ENCODE assay signal across 8 cellular contexts in genomic region chr12:56042430-56043203, GRCh38. TPM values are rescaled to one million over a fixed set of nuclear protein-coding genes. Genes with fewer than 3 reads are reported as not detected.
DNase-seq lines count a peak whose midpoint lies in the region; ATAC-seq and TF ChIP-seq lines count a peak whose summit lies in the region.

No MANE protein-coding gene starts in this region.

- H3K36me3 Mint-ChIP-seq in MCF 10A (ENCODE audit: insufficient read depth, unreplicated experiment): peaks cover 58% of the 10 kb centered on the region

- POLR2A ChIA-PET in MCF 10A (lab: Yijun Ruan, JAX): interaction anchor here (0.5 to 6.1 kb wide), 6 partner anchors 32 to 147 kb away, joined by 4 to 65 read pairs (median 6); partner anchors contain the start of genes PA2G4, SMARCC2 and SUOX

- ATAC-seq in heart right ventricle (peak in 2 of 8 donors; percentile 1), GM19463 (IDR thresholded peaks at IDR 0.05; ENCODE audit: unreplicated experiment) (no peak), HG03460 (IDR thresholded peaks at IDR 0.05; ENCODE audit: unreplicated experiment) (no peak)

- TF ChIP-seq CTCF in heart right ventricle (IDR thresholded peaks at IDR 0.05) (no peak), MCF 10A (IDR thresholded peaks at IDR 0.05; ENCODE audit: unreplicated experiment) (no peak)

- H3K9me3 Mint-ChIP-seq in MCF 10A (ENCODE audit: unreplicated experiment): no peaks in the 10 kb centered on the region

- DNase-seq in heart right ventricle (no peak), cardiac septum (ENCODE audit: low spot score) (no peak), MCF 10A (ENCODE audit: unreplicated experiment) (no peak), SIG-M5 (lab: John Stamatoyannopoulos, UW) (no peak)
- no peak for DNase-seq in stimulated activated CD4-positive, alpha-beta T cell treated with anti-CD3 and anti-CD28 coated beads, Interleukin-4, amount 100 ng/mL, for 24 hours

- peak overlapping the region; percentile 81 for H3K4me3 Mint-ChIP-seq in MCF 10A (ENCODE audit: unreplicated experiment)

- no peaks in the 10 kb centered on the region for H3K27me3 Mint-ChIP-seq in MCF 10A (ENCODE audit: insufficient read depth, unreplicated experiment)

- intact Hi-C loops in heart right ventricle (cut with DNase I) (loop anchor here in 5 of 10 donors (5.0 to 10.0 kb wide), 8 partner anchors 45 to 308 kb away; partner anchors contain the start of genes PA2G4 (in 2 of the 5), SUOX (in 2 of the 5), DGKA (in 1 of the 5) and GDF11 (in 1 of the 5)), cardiac septum (cut with DNase I) (loop anchor here (5.0 to 10.0 kb wide), 2 partner anchors 75 to 298 kb away; partner anchors contain the start of genes GDF11, RPL41 and ZC3H10), MCF 10A (cut with micrococcal nuclease) (loop anchor here (5.0 kb wide), 1 partner anchor 225 kb away; the partner anchor contains the start of genes ORMDL2 and SARNP)

- H3K9me3 ChIP-seq in heart right ventricle (no peaks in the 10 kb centered on the region), mesodermal cell (ENCODE audit: control insufficient read depth, low read length) (no peaks in the 10 kb centered on the region)

- CTCF ChIA-PET in MCF 10A (lab: Yijun Ruan, JAX): interaction anchor here (1.3 kb wide), 1 partner anchor 304 kb away, joined by 4 read pairs; no protein-coding TSS in a partner anchor

- WGBS in heart right ventricle, 2 donors: 13 to 16% methylated on average over 26 to 28 of the region's 29 CpGs
- 20 to 22% methylated on average over 16 to 21 of the region's 29 CpGs for WGBS in mesodermal cell (ENCODE audit: insufficient coverage in 2 of 2), 2 experiments

- TSS peak; percentile 84 for BruUV-seq in MCF 10A (replicated peaks; lab: Mats Ljungman, UMichigan)

- peak overlapping the region; percentile 57 to 96 (median 80) for H3K4me3 ChIP-seq in heart right ventricle
- H3K4me3 ChIP-seq in mesodermal cell (ENCODE audit: extremely low read depth, insufficient read depth, low read length, poor library complexity, severe bottlenecking): peak overlapping the region; percentile 94

- H3K4me1 Mint-ChIP-seq in MCF 10A (ENCODE audit: insufficient read depth, unreplicated experiment): peaks cover 7% of the 10 kb centered on the region

- H3K27ac ChIP-seq in heart right ventricle (peak overlapping the region; percentile 92 to 99 (median 97)), mesodermal cell (ENCODE audit: low read depth, low read length, severe bottlenecking) (peak overlapping the region; percentile 98)

- no peaks in the 10 kb centered on the region for H3K27me3 ChIP-seq in heart right ventricle

- H3K36me3 ChIP-seq in heart right ventricle (peaks cover 0 to 51% (median 24%) of the 10 kb centered on the region in 9 donors), mesodermal cell (ENCODE audit: control insufficient read depth, insufficient read depth, low read length) (peaks cover 37% of the 10 kb centered on the region)

- H3K27ac Mint-ChIP-seq in MCF 10A (ENCODE audit: low read depth, unreplicated experiment): peak overlapping the region; percentile 91

- H3K4me1 ChIP-seq in heart right ventricle (peaks cover 0 to 23% (median 18%) of the 10 kb centered on the region in 9 donors), mesodermal cell (ENCODE audit: control insufficient read depth, insufficient read depth, low read length, poor library complexity, severe bottlenecking) (peaks cover 8% of the 10 kb centered on the region)

RNA-seq across cellular contexts. Expression of gene RPS26, which starts 0.9 kb away (rescaled TPM):
- total RNA-seq in heart right ventricle: 10 to 100 TPM in 9 of 10 donors, 1 to 10 TPM in 1; 6.9 to 39.6 (median 19.3) TPM
- polyA plus RNA-seq in heart right ventricle: 1,000 to 10,000 TPM; 1,156 to 1,370 TPM
- total RNA-seq in cardiac septum: 39.5 TPM
- total RNA-seq in MCF 10A (2022): 45.1 and 67.3 TPM in 2 replicates
- polyA plus RNA-seq in mesodermal cell (2013, experiment 1 of 2): 2,353 TPM
- polyA plus RNA-seq in mesodermal cell (2013, experiment 2 of 2): 2,122 TPM

RNA-seq across cellular contexts. Expression of gene IKZF4, which starts 21.8 kb away (rescaled TPM):
- total RNA-seq in heart right ventricle (10 to 100 TPM in 1 of 10 donors, 1 to 10 TPM in 9; 5.2 to 10.1 (median 7.3) TPM), cardiac septum (8.4 TPM), MCF 10A (2022) (2.4 and 3.4 TPM in 2 replicates)
- polyA plus RNA-seq in heart right ventricle: 1 to 10 TPM; 1.6 to 3.7 TPM
- 10.2 TPM for polyA plus RNA-seq in mesodermal cell (2013, experiment 1 of 2)
- 9.7 TPM for polyA plus RNA-seq in mesodermal cell (2013, experiment 2 of 2)

RNA-seq across cellular contexts. Expression of gene ERBB3, which starts 37.3 kb away (rescaled TPM):
- total RNA-seq in heart right ventricle (1 to 10 TPM in 9 of 10 donors, under 1 TPM in 1; 0.80 to 6.1 (median 2.9) TPM), cardiac septum (1.5 TPM), MCF 10A (2022) (1.1 and 3.7 TPM in 2 replicates)
- 1 to 10 TPM; 2.1 to 7.8 TPM for polyA plus RNA-seq in heart right ventricle
- 22.3 TPM for polyA plus RNA-seq in mesodermal cell (2013, experiment 1 of 2)
- polyA plus RNA-seq in mesodermal cell (2013, experiment 2 of 2): 17.1 TPM

RNA-seq across cellular contexts. Expression of gene SUOX, which starts 45.5 kb away (rescaled TPM):
- total RNA-seq in heart right ventricle: 10 to 100 TPM; 28.2 to 44.8 (median 31.4) TPM
- polyA plus RNA-seq in heart right ventricle: 10 to 100 TPM; 23.2 to 23.9 TPM
- 25.0 TPM for total RNA-seq in cardiac septum
- total RNA-seq in MCF 10A (2022): 6.3 and 7.9 TPM in 2 replicates
- 17.1 TPM for polyA plus RNA-seq in mesodermal cell (2013, experiment 1 of 2)
- 16.0 TPM for polyA plus RNA-seq in mesodermal cell (2013, experiment 2 of 2)
